In the genomic region with DNA sequence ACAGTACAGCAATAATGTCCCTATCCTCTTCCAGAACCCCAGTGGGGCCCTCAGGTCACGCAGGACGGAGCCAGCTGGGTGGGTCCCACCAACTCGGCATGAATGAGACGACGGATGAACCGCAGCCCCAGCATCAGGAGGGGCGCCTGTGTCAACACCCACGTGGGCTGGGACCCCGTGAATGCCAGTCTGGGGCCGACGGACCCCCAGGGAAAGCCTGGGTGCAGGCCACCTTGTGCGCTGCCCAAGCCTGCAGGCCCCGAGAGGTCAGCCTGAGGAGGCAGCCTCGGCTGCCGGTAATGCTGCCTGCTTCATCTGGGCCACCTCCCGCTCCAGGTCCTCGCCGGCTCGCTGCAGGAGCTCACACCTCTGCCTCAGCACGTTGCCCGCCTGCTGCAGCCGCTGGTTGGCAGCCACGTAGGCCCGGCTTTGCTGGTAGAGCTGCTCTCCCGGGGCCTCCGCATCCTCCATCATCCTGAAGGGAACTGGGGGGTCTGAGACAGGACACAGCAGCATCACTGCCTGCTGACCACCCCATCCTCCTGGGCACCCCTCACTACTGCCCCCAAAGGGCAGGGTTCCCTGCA, we compare ENCODE assay signal across 1 cellular context.
TF ChIP-seq lines count a peak whose summit lies in the region.

No MANE protein-coding gene starts in this region.

TF ChIP-seq in HepG2, 621 proteins besides CTCF, POLR2A, EP300 and RAD21:
- no peak for TF ChIP-seq KDM5A (IDR thresholded peaks at IDR 0.05; ENCODE audit: borderline replicate concordance, low read length)
- no peak for TF ChIP-seq SYNCRIP (IDR thresholded peaks at IDR 0.05; ENCODE audit: insufficient read depth, low read depth, low read length)
- TF ChIP-seq ZNF20 (CRISPR knock-in tag; IDR thresholded peaks at IDR 0.05): no peak
- TF ChIP-seq HDAC2 (CRISPR knock-in tag; IDR thresholded peaks at IDR 0.05): no peak
- TF ChIP-seq ZNF142 (CRISPR knock-in tag; IDR thresholded peaks at IDR 0.05): no peak
- TF ChIP-seq AGO2 (optimal IDR thresholded peaks at IDR 0.05; ENCODE audit: low read depth, low read length): peak; percentile 7
- TF ChIP-seq RBFOX2 (IDR thresholded peaks at IDR 0.05; ENCODE audit: low read depth, low read length): peak; percentile 39
- TF ChIP-seq MED8 (CRISPR knock-in tag; IDR thresholded peaks at IDR 0.05; ENCODE audit: insufficient replicate concordance): no peak
- TF ChIP-seq ZNF383 (CRISPR knock-in tag; IDR thresholded peaks at IDR 0.05; ENCODE audit: borderline replicate concordance): no peak
- TF ChIP-seq ZNF10 (CRISPR knock-in tag; IDR thresholded peaks at IDR 0.05; ENCODE audit: borderline replicate concordance, low read depth): no peak
- no peak for TF ChIP-seq GATA4 (IDR thresholded peaks at IDR 0.05; ENCODE audit: borderline replicate concordance, low read depth)
- no peak for TF ChIP-seq ZNF432 (CRISPR knock-in tag; IDR thresholded peaks at IDR 0.05; ENCODE audit: borderline replicate concordance)
- TF ChIP-seq JDP2 (CRISPR knock-in tag; IDR thresholded peaks at IDR 0.05; ENCODE audit: borderline replicate concordance): no peak
- no peak for TF ChIP-seq NAIF1 (CRISPR knock-in tag; IDR thresholded peaks at IDR 0.05; ENCODE audit: borderline replicate concordance)
- TF ChIP-seq ZNF251 (CRISPR knock-in tag; IDR thresholded peaks at IDR 0.05): no peak
